ENCODE assay signal across 10 cellular contexts in the genomic region with DNA sequence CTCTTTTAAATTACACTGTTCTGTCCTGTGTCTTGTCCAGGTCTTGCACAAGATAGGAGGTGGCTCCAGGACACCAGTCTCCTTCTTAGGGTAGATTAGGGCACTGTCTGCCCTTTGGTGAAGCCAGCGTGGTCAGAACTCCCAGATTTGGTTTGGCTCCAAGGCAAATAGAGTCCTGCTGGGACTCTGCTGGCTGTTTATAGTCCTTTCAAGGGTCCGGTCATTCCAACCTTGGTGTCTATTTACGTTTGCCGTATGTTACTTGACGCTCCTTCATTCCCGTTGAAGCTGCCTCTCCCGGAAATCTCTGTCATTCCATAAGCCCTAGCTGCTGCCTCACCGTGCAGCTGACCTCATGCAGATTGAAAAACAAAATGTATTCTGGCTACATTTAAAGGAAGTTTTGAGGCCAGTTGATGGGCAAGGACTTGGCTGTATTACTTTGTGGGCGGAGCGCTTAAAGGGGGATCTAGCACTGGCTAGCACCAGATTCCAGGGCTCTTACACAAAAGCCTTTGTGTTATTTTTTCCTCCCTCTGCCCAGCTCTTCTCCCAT.
DNase-seq lines count a peak whose midpoint lies in the region; ATAC-seq, FAIRE-seq and TF ChIP-seq lines count a peak whose summit lies in the region.
"Had no signal": no experiment of that assay in that cellular context is flagged by ENCODE, and none has a peak within 500 bp of the region (broad histone marks: within the 10 kb centered on the region; RNA-seq: fewer than 3 reads in every experiment).

No MANE protein-coding gene starts in this region.

- no peaks in the 10 kb centered on the region for H3K9me3 Mint-ChIP-seq in endodermal cell
- H3K9me3 Mint-ChIP-seq in activated CD4-positive, alpha-beta memory T cell treated with anti-CD3 and anti-CD28 coated beads, Interleukin-2, amount 10 ng/mL, durations not matched to agents 7 days and 5 days = no peaks in the 10 kb centered on the region

- no peak for TF ChIP-seq POLR2A in GM12892 (IDR thresholded peaks at IDR 0.05; ENCODE audit: low read depth, low read length)

- H3K4me1 ChIP-seq in pancreas = no peaks in the 10 kb centered on the region
- no peaks in the 10 kb centered on the region for H3K4me1 ChIP-seq in endodermal cell (ENCODE audit: control insufficient read depth, insufficient read depth, low read length)

- H3K27ac ChIP-seq in C4-2B (peak overlapping the region; percentile 68), pancreas (peak overlapping the region in 2 of 4 donors; percentile 25 to 60), endodermal cell (ENCODE audit: low read depth, low read length) (no peak overlapping the region)

- CTCF ChIA-PET in activated CD4-positive, alpha-beta memory T cell treated with anti-CD3 and anti-CD28 coated beads, Interleukin-2, amount 10 ng/mL, durations not matched to agents 7 days and 5 days (lab: Charles Lee) = no interaction called here

- no peak overlapping the region for H3K27ac Mint-ChIP-seq in endodermal cell
- no peak overlapping the region for H3K27ac Mint-ChIP-seq in activated CD4-positive, alpha-beta memory T cell treated with anti-CD3 and anti-CD28 coated beads, Interleukin-2, amount 10 ng/mL, durations not matched to agents 7 days and 5 days
- H3K27ac Mint-ChIP-seq: activated naive CD8-positive, alpha-beta T cell had no signal

- no peaks in the 10 kb centered on the region for H3K27me3 Mint-ChIP-seq in endodermal cell (ENCODE audit: insufficient read depth)
- no peaks in the 10 kb centered on the region for H3K27me3 Mint-ChIP-seq in activated CD4-positive, alpha-beta memory T cell treated with anti-CD3 and anti-CD28 coated beads, Interleukin-2, amount 10 ng/mL, durations not matched to agents 7 days and 5 days
- H3K27me3 Mint-ChIP-seq: activated naive CD8-positive, alpha-beta T cell had no signal

- TF ChIP-seq CTCF in C4-2B (conservative IDR thresholded peaks at IDR 0.05) (no peak), pancreas (IDR thresholded peaks at IDR 0.05) (no peak), endodermal cell (conservative IDR thresholded peaks at IDR 0.05) (no peak)

- peak; percentile 48 to 93 (median 82) for ATAC-seq in pancreas

- H3K9me3 ChIP-seq in pancreas (no peaks in the 10 kb centered on the region), endodermal cell (ENCODE audit: control insufficient read depth, low read length) (no peaks in the 10 kb centered on the region)

- H3K4me3 ChIP-seq in pancreas (no peak overlapping the region), endodermal cell (ENCODE audit: low read length) (no peak overlapping the region)

- FAIRE-seq in pancreas (lab: Jason Lieb, UNC) (no peak), GM12892 (lab: Jason Lieb, UNC) (no peak)

- H3K4me3 Mint-ChIP-seq in endodermal cell = no peak overlapping the region
- no peak overlapping the region for H3K4me3 Mint-ChIP-seq in activated CD4-positive, alpha-beta memory T cell treated with anti-CD3 and anti-CD28 coated beads, Interleukin-2, amount 10 ng/mL, durations not matched to agents 7 days and 5 days
- H3K4me3 Mint-ChIP-seq: activated naive CD8-positive, alpha-beta T cell had no signal

- H3K9ac ChIP-seq in endodermal cell (ENCODE audit: extremely low read depth, low read length, poor library complexity, severe bottlenecking) = no peak overlapping the region

- intact Hi-C loops in head of caudate nucleus (cut with DNase I) (loop anchor here (5.0 kb wide), 1 partner anchor 37 kb away; no protein-coding TSS in a partner anchor), pancreas (cut with DNase I) (no loop called here)

- POLR2A ChIA-PET in activated CD4-positive, alpha-beta memory T cell treated with anti-CD3 and anti-CD28 coated beads, Interleukin-2, amount 10 ng/mL, durations not matched to agents 7 days and 5 days (lab: Charles Lee) = no interaction called here

- DNase-seq in T1000 (lab: John Stamatoyannopoulos, UW) = peak; percentile 53
- peak; percentile 56 to 96 (median 86) for DNase-seq in head of caudate nucleus
- peak in 4 of 6 donors; percentile 25 to 34 (median 26) for DNase-seq in pancreas
- no peak for DNase-seq in endodermal cell
- no peak for DNase-seq in SW 1271 (lab: John Stamatoyannopoulos, UW)
- no peak for DNase-seq in GM12892 (ENCODE audit: insufficient read length)
- DNase-seq in activated CD4-positive, alpha-beta memory T cell treated with anti-CD3 and anti-CD28 coated beads, Interleukin-2, amount 10 ng/mL, durations not matched to agents 7 days and 5 days = no peak
- DNase-seq: NCI-H1436 treated with DMSO at 0.1 percent for 48 hours had no signal

- 39 to 42% methylated on average over 10 of the region's 10 CpGs for WGBS in pancreas, 2 donors
- 94 to 95% methylated on average over 10 of the region's 10 CpGs for WGBS in endodermal cell (ENCODE audit: insufficient coverage in 1 of 2, insufficient read length in 1 of 2), 2 experiments

- H3K27me3 ChIP-seq in pancreas (no peaks in the 10 kb centered on the region), endodermal cell (ENCODE audit: control insufficient read depth, insufficient read depth, low read length, poor library complexity, severe bottlenecking) (no peaks in the 10 kb centered on the region)

- H3K4me1 Mint-ChIP-seq in endodermal cell = peaks cover 5% of the 10 kb centered on the region
- H3K4me1 Mint-ChIP-seq in activated CD4-positive, alpha-beta memory T cell treated with anti-CD3 and anti-CD28 coated beads, Interleukin-2, amount 10 ng/mL, durations not matched to agents 7 days and 5 days = no peaks in the 10 kb centered on the region

- no peaks in the 10 kb centered on the region for H3K36me3 Mint-ChIP-seq in endodermal cell (ENCODE audit: low read depth)
- H3K36me3 Mint-ChIP-seq in activated CD4-positive, alpha-beta memory T cell treated with anti-CD3 and anti-CD28 coated beads, Interleukin-2, amount 10 ng/mL, durations not matched to agents 7 days and 5 days (ENCODE audit: low read depth) = no peaks in the 10 kb centered on the region

- no peaks in the 10 kb centered on the region for H3K36me3 ChIP-seq in pancreas
- no peaks in the 10 kb centered on the region for H3K36me3 ChIP-seq in endodermal cell (ENCODE audit: control insufficient read depth, insufficient read depth, low read length)

Comparison
In these comparisons a context has a peak if more than half of its experiments do, and no peak if none do; other contexts are left out.
1. DNase-seq: peak in T1000 (single experiment), head of caudate nucleus (42 of 42) and pancreas (4 of 6); none in endodermal cell (single experiment), SW 1271 (0 of 2), GM12892 (single experiment) and activated CD4-positive, alpha-beta memory T cell treated with anti-CD3 and anti-CD28 coated beads, Interleukin-2, amount 10 ng/mL, durations not matched to agents 7 days and 5 days (single experiment).